ENCODE assay signal across 8 cellular contexts in genomic region chr14:65302571-65303184, GRCh38.
A peak's percentile ranks its signal among the peaks of the same experiment; 100 is the strongest.
DNase-seq lines count a peak whose midpoint lies in the region; ATAC-seq and TF ChIP-seq lines count a peak whose summit lies in the region.

No MANE protein-coding gene starts in this region.

- no peak for TF ChIP-seq CTCF in Calu3 (IDR thresholded peaks at IDR 0.05; ENCODE audit: unreplicated experiment)
- no peak for TF ChIP-seq CTCF in parathyroid adenoma (IDR thresholded peaks at IDR 0.05)
- no peak for TF ChIP-seq CTCF in testis (IDR thresholded peaks at IDR 0.05)

- H3K27ac ChIP-seq in parathyroid adenoma (no peak overlapping the region), testis (no peak overlapping the region)
- no peak overlapping the region for H3K27ac ChIP-seq in effector memory CD4-positive, alpha-beta T cell (ENCODE audit: insufficient read depth, low read length, poor library complexity, severe bottlenecking)

- H3K36me3 Mint-ChIP-seq in Calu3 (ENCODE audit: insufficient read depth, unreplicated experiment) (peaks cover 17% of the 10 kb centered on the region), T-helper 17 cell (ENCODE audit: low read depth) (no peaks in the 10 kb centered on the region)

- CTCF ChIA-PET in Calu3 (lab: Charles Lee) = interaction anchor here (1.0 to 1.1 kb wide), 3 partner anchors 12 to 109 kb away, joined by 3 read pairs; no protein-coding TSS in a partner anchor

- no peak overlapping the region for H3K4me3 ChIP-seq in parathyroid adenoma (ENCODE audit: low read depth, low read length)
- no peak overlapping the region for H3K4me3 ChIP-seq in testis
- H3K4me3 ChIP-seq in effector memory CD4-positive, alpha-beta T cell (ENCODE audit: insufficient read depth, low read depth, low read length, poor library complexity, severe bottlenecking) = no peak overlapping the region

- H3K36me3 ChIP-seq in parathyroid adenoma (ENCODE audit: control insufficient read depth, insufficient read depth, low read length) (no peaks in the 10 kb centered on the region), testis (ENCODE audit: low read depth, missing control alignments) (no peaks in the 10 kb centered on the region)
- H3K36me3 ChIP-seq in effector memory CD4-positive, alpha-beta T cell (ENCODE audit: control insufficient read depth, insufficient read depth, low read length) = no peaks in the 10 kb centered on the region

- BruUV-seq in Calu3 (replicated peaks; lab: Mats Ljungman, UMichigan) = no TSS peak

- H3K4me3 Mint-ChIP-seq in Calu3 (ENCODE audit: low read depth, unreplicated experiment) (peak overlapping the region; percentile 2), T-helper 17 cell (no peak overlapping the region)

- DNase-seq in Calu3 (no peak), T-helper 17 cell (no peak), testis (no peak), left ventricle myocardium superior (no peak)
- DNase-seq in effector memory CD4-positive, alpha-beta T cell = no peak

- peak overlapping the region; percentile 30 for H2AFZ ChIP-seq in parathyroid adenoma

- no peaks in the 10 kb centered on the region for H3K79me2 ChIP-seq in parathyroid adenoma

- H3K4me1 Mint-ChIP-seq in Calu3 (ENCODE audit: low read depth, unreplicated experiment) = peaks cover 64% of the 10 kb centered on the region
- H3K4me1 Mint-ChIP-seq in T-helper 17 cell = peaks cover 22% of the 10 kb centered on the region

- no peaks in the 10 kb centered on the region for H3K9me3 Mint-ChIP-seq in Calu3 (ENCODE audit: low read depth, unreplicated experiment)

- H3K4me2 ChIP-seq in parathyroid adenoma (ENCODE audit: low read length) = no peak overlapping the region

- intact Hi-C loops in Calu3 (cut with micrococcal nuclease; ENCODE audit: unreplicated experiment) (loop anchor here (2.0 to 5.0 kb wide), 3 partner anchors 54 to 125 kb away; no protein-coding TSS in a partner anchor), testis (cut with DNase I; ENCODE audit: low total_unique reads) (no loop called here), left ventricle myocardium superior (cut with micrococcal nuclease) (no loop called here)

- no peaks in the 10 kb centered on the region for H3K27me3 Mint-ChIP-seq in Calu3 (ENCODE audit: unreplicated experiment)
- H3K27me3 Mint-ChIP-seq in T-helper 17 cell = no peaks in the 10 kb centered on the region

- H3K4me1 ChIP-seq in parathyroid adenoma (no peaks in the 10 kb centered on the region), testis (peaks cover 3% of the 10 kb centered on the region)
- H3K4me1 ChIP-seq in effector memory CD4-positive, alpha-beta T cell (ENCODE audit: control insufficient read depth, insufficient read depth, low read length, poor library complexity, severe bottlenecking) = peaks cover 8% of the 10 kb centered on the region

- ATAC-seq in GM19438 (IDR thresholded peaks at IDR 0.05; ENCODE audit: low read depth, unreplicated experiment) (peak; percentile 33), HG03378 (IDR thresholded peaks at IDR 0.05; ENCODE audit: unreplicated experiment) (peak; percentile 64), T-helper 17 cell (no peak), left ventricle myocardium superior (no peak)

- H3K9ac ChIP-seq in parathyroid adenoma = no peak overlapping the region

- no peaks in the 10 kb centered on the region for H3K27me3 ChIP-seq in parathyroid adenoma (ENCODE audit: control insufficient read depth, insufficient read depth, low read length)
- no peaks in the 10 kb centered on the region for H3K27me3 ChIP-seq in testis
- no peaks in the 10 kb centered on the region for H3K27me3 ChIP-seq in effector memory CD4-positive, alpha-beta T cell (replicated peaks; ENCODE audit: control insufficient read depth, insufficient read depth, low read length, poor library complexity, severe bottlenecking)

- 77 to 90% methylated on average over 7 of the region's 7 CpGs for WGBS in testis, 2 donors

- H3K9me3 ChIP-seq in T-helper 17 cell (ENCODE audit: control insufficient read depth, low read length, poor library complexity, severe bottlenecking) (no peaks in the 10 kb centered on the region), parathyroid adenoma (ENCODE audit: control insufficient read depth, low read length) (no peaks in the 10 kb centered on the region), testis (no peaks in the 10 kb centered on the region)
- H3K9me3 ChIP-seq in effector memory CD4-positive, alpha-beta T cell (ENCODE audit: control insufficient read depth, low read length) = no peaks in the 10 kb centered on the region

- TF ChIP-seq POLR2A in testis (IDR thresholded peaks at IDR 0.05) = no peak

- H3K27ac Mint-ChIP-seq in Calu3 (ENCODE audit: unreplicated experiment) (peak overlapping the region; percentile 83), T-helper 17 cell (peak overlapping the region; percentile 29)

Comparison
In these comparisons a context has a peak if more than half of its experiments do, and no peak if none do; other contexts are left out.
1. ATAC-seq: peak in GM19438 (single experiment) and HG03378 (single experiment); none in T-helper 17 cell (single experiment) and left ventricle myocardium superior (single experiment).